ENCODE assay signal across 1 cellular context in the genomic region with DNA sequence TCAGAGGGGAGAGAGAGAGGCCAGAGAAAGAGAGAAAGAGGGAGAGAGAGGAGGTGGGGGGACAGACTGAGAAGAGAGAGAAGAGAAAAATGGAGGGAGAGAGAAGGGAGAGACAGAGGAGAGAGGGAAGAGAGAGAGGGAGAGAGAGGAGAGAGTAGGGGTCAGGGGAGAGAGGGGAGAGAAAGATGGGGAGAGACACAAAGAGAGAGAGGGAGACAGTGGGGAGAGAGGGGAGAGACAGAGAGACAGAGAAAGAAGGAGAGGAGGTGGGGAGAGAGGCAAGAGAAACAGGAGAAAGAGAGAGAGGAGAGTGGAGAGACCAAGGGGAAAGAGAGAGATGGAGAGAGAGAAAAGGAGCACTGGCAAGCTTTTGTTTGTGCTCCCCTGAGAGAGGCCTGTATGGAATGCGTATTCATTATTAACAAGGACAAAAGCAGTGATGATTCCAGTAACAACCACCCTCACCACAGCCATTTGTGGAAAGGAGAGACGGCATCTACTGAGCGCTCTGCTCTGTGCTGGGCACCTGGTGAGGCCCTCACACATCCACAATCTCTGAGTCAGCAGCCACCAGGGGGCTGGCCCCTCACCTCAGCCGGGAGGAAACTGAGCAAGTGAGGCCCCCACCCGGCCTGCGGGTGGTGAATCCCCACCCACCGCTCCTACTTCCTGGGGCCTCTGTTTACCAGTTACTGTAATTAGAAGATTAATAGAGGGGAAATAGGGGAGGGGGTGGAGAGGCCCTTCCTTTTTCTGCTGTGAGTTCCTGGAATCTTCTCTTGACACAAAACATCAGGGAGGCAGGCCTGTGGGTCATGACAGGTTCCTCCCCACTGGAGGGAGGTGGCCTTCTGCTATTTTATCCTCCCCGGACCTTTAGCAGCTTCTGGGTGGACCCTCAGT.
A peak's percentile ranks its signal among the peaks of the same experiment; 100 is the strongest.
TF ChIP-seq lines count a peak whose summit lies in the region.

No MANE protein-coding gene starts in this region.

TF ChIP-seq in K562, 482 proteins besides CTCF, POLR2A, EP300 and RAD21 (continued from another document and continues in another):
- TF ChIP-seq FIP1L1 (IDR thresholded peaks at IDR 0.05; ENCODE audit: low read depth, low read length, poor library complexity, severe bottlenecking) (no peak), RBM22 (IDR thresholded peaks at IDR 0.05; ENCODE audit: low read depth, low read length, poor library complexity, severe bottlenecking) (no peak), SRSF9 (IDR thresholded peaks at IDR 0.05; ENCODE audit: borderline replicate concordance, low read depth, low read length) (no peak), ZNF354B (CRISPR knock-in tag; IDR thresholded peaks at IDR 0.05) (no peak), HDAC1 (IDR thresholded peaks at IDR 0.05) (peak in 1 of 2 experiments; percentile 75; a peak in 1 of 4 replicates), MAFG (tag; conservative IDR thresholded peaks at IDR 0.05) (no peak), ZNF3 (CRISPR knock-in tag; IDR thresholded peaks at IDR 0.05) (no peak), ZNF699 (CRISPR knock-in tag; IDR thresholded peaks at IDR 0.05; ENCODE audit: insufficient replicate concordance) (no peak), SIRT6 (IDR thresholded peaks at IDR 0.05; ENCODE audit: low read depth, low read length) (no peak), CEBPB (tag; IDR thresholded peaks at IDR 0.05) (no peak), CBFB (CRISPR knock-in tag; IDR thresholded peaks at IDR 0.05) (no peak), DNMT1 (IDR thresholded peaks at IDR 0.05) (no peak), ZNF316 (IDR thresholded peaks at IDR 0.05) (peak; percentile 17; the same call in 1 of the 2 replicates), ILF3 (IDR thresholded peaks at IDR 0.05; ENCODE audit: borderline replicate concordance) (no peak), HNRNPL (IDR thresholded peaks at IDR 0.05; ENCODE audit: low read depth, low read length) (no peak), RCOR1 (IDR thresholded peaks at IDR 0.05; ENCODE audit: borderline replicate concordance in 1 of 2, low read depth in 2 of 2, low read length in 2 of 2) (peak in 1 of 2 experiments; percentile 17; a peak in 1 of 4 replicates), KDM5B (IDR thresholded peaks at IDR 0.05; ENCODE audit: insufficient replicate concordance, low read depth, low read length) (no peak), ZNF140 (CRISPR knock-in tag; IDR thresholded peaks at IDR 0.05) (no peak)
- TF ChIP-seq, protein P1, sequence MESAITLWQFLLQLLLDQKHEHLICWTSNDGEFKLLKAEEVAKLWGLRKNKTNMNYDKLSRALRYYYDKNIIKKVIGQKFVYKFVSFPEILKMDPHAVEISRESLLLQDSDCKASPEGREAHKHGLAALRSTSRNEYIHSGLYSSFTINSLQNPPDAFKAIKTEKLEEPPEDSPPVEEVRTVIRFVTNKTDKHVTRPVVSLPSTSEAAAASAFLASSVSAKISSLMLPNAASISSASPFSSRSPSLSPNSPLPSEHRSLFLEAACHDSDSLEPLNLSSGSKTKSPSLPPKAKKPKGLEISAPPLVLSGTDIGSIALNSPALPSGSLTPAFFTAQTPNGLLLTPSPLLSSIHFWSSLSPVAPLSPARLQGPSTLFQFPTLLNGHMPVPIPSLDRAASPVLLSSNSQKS (CRISPR knock-in tag; IDR thresholded peaks at IDR 0.05) = no peak
- TF ChIP-seq, protein P2, sequence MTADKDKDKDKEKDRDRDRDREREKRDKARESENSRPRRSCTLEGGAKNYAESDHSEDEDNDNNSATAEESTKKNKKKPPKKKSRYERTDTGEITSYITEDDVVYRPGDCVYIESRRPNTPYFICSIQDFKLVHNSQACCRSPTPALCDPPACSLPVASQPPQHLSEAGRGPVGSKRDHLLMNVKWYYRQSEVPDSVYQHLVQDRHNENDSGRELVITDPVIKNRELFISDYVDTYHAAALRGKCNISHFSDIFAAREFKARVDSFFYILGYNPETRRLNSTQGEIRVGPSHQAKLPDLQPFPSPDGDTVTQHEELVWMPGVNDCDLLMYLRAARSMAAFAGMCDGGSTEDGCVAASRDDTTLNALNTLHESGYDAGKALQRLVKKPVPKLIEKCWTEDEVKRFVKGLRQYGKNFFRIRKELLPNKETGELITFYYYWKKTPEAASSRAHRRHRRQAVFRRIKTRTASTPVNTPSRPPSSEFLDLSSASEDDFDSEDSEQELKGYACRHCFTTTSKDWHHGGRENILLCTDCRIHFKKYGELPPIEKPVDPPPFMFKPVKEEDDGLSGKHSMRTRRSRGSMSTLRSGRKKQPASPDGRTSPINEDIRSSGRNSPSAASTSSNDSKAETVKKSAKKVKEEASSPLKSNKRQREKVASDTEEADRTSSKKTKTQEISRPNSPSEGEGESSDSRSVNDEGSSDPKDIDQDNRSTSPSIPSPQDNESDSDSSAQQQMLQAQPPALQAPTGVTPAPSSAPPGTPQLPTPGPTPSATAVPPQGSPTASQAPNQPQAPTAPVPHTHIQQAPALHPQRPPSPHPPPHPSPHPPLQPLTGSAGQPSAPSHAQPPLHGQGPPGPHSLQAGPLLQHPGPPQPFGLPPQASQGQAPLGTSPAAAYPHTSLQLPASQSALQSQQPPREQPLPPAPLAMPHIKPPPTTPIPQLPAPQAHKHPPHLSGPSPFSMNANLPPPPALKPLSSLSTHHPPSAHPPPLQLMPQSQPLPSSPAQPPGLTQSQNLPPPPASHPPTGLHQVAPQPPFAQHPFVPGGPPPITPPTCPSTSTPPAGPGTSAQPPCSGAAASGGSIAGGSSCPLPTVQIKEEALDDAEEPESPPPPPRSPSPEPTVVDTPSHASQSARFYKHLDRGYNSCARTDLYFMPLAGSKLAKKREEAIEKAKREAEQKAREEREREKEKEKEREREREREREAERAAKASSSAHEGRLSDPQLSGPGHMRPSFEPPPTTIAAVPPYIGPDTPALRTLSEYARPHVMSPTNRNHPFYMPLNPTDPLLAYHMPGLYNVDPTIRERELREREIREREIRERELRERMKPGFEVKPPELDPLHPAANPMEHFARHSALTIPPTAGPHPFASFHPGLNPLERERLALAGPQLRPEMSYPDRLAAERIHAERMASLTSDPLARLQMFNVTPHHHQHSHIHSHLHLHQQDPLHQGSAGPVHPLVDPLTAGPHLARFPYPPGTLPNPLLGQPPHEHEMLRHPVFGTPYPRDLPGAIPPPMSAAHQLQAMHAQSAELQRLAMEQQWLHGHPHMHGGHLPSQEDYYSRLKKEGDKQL (CRISPR knock-in tag; IDR thresholded peaks at IDR 0.05; ENCODE audit: borderline replicate concordance) = no peak
- TF ChIP-seq, protein P3, sequence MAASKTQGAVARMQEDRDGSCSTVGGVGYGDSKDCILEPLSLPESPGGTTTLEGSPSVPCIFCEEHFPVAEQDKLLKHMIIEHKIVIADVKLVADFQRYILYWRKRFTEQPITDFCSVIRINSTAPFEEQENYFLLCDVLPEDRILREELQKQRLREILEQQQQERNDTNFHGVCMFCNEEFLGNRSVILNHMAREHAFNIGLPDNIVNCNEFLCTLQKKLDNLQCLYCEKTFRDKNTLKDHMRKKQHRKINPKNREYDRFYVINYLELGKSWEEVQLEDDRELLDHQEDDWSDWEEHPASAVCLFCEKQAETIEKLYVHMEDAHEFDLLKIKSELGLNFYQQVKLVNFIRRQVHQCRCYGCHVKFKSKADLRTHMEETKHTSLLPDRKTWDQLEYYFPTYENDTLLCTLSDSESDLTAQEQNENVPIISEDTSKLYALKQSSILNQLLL (CRISPR knock-in tag; IDR thresholded peaks at IDR 0.05; ENCODE audit: borderline replicate concordance) = no peak
- TF ChIP-seq, protein P4, sequence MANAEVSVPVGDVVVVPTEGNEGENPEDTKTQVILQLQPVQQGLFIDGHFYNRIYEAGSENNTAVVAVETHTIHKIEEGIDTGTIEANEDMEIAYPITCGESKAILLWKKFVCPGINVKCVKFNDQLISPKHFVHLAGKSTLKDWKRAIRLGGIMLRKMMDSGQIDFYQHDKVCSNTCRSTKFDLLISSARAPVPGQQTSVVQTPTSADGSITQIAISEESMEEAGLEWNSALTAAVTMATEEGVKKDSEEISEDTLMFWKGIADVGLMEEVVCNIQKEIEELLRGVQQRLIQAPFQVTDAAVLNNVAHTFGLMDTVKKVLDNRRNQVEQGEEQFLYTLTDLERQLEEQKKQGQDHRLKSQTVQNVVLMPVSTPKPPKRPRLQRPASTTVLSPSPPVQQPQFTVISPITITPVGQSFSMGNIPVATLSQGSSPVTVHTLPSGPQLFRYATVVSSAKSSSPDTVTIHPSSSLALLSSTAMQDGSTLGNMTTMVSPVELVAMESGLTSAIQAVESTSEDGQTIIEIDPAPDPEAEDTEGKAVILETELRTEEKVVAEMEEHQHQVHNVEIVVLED (CRISPR knock-in tag; IDR thresholded peaks at IDR 0.05) = no peak
- TF ChIP-seq, protein P5, sequence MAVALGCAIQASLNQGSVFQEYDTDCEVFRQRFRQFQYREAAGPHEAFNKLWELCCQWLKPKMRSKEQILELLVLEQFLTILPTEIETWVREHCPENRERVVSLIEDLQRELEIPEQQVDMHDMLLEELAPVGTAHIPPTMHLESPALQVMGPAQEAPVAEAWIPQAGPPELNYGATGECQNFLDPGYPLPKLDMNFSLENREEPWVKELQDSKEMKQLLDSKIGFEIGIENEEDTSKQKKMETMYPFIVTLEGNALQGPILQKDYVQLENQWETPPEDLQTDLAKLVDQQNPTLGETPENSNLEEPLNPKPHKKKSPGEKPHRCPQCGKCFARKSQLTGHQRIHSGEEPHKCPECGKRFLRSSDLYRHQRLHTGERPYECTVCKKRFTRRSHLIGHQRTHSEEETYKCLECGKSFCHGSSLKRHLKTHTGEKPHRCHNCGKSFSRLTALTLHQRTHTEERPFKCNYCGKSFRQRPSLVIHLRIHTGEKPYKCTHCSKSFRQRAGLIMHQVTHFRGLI (CRISPR knock-in tag; IDR thresholded peaks at IDR 0.05) = no peak
- TF ChIP-seq, protein P6, sequence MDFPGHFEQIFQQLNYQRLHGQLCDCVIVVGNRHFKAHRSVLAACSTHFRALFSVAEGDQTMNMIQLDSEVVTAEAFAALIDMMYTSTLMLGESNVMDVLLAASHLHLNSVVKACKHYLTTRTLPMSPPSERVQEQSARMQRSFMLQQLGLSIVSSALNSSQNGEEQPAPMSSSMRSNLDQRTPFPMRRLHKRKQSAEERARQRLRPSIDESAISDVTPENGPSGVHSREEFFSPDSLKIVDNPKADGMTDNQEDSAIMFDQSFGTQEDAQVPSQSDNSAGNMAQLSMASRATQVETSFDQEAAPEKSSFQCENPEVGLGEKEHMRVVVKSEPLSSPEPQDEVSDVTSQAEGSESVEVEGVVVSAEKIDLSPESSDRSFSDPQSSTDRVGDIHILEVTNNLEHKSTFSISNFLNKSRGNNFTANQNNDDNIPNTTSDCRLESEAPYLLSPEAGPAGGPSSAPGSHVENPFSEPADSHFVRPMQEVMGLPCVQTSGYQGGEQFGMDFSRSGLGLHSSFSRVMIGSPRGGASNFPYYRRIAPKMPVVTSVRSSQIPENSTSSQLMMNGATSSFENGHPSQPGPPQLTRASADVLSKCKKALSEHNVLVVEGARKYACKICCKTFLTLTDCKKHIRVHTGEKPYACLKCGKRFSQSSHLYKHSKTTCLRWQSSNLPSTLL (IDR thresholded peaks at IDR 0.05) = peak; percentile 74
- TF ChIP-seq, protein P7, sequence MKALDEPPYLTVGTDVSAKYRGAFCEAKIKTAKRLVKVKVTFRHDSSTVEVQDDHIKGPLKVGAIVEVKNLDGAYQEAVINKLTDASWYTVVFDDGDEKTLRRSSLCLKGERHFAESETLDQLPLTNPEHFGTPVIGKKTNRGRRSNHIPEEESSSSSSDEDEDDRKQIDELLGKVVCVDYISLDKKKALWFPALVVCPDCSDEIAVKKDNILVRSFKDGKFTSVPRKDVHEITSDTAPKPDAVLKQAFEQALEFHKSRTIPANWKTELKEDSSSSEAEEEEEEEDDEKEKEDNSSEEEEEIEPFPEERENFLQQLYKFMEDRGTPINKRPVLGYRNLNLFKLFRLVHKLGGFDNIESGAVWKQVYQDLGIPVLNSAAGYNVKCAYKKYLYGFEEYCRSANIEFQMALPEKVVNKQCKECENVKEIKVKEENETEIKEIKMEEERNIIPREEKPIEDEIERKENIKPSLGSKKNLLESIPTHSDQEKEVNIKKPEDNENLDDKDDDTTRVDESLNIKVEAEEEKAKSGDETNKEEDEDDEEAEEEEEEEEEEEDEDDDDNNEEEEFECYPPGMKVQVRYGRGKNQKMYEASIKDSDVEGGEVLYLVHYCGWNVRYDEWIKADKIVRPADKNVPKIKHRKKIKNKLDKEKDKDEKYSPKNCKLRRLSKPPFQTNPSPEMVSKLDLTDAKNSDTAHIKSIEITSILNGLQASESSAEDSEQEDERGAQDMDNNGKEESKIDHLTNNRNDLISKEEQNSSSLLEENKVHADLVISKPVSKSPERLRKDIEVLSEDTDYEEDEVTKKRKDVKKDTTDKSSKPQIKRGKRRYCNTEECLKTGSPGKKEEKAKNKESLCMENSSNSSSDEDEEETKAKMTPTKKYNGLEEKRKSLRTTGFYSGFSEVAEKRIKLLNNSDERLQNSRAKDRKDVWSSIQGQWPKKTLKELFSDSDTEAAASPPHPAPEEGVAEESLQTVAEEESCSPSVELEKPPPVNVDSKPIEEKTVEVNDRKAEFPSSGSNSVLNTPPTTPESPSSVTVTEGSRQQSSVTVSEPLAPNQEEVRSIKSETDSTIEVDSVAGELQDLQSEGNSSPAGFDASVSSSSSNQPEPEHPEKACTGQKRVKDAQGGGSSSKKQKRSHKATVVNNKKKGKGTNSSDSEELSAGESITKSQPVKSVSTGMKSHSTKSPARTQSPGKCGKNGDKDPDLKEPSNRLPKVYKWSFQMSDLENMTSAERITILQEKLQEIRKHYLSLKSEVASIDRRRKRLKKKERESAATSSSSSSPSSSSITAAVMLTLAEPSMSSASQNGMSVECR (CRISPR knock-in tag; IDR thresholded peaks at IDR 0.05) = no peak
